ENCODE assay signal across 10 cellular contexts in the genomic region with DNA sequence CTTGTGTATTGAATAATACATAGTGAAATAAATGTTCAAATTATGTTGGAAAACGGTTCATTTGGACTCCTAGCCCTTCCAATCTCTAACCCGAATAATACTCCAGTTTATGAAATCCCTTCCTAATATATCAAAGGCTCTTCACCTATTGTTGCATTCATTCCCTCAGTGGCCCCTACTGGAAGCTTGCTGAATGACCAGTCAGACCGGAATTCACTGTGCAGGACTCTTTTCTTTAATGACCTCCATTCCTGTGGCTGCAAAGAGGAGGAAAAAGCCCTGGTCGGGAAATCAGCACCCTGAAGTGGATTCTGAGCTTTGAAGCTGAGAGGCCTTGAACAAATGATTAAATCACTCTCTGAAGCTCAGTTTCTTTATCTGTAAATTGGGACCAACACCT. TPM values are rescaled to one million over a fixed set of nuclear protein-coding genes. Genes with fewer than 3 reads are reported as not detected.
DNase-seq lines count a peak whose midpoint lies in the region; ATAC-seq and TF ChIP-seq lines count a peak whose summit lies in the region.
"Had no signal": no experiment of that assay in that cellular context is flagged by ENCODE, and none has a peak within 500 bp of the region (broad histone marks: within the 10 kb centered on the region; RNA-seq: fewer than 3 reads in every experiment).

No MANE protein-coding gene starts in this region.

- H2AK5ac ChIP-seq in trophoblast cell (ENCODE audit: low read length): no peak overlapping the region

- no peak overlapping the region for H3K27ac ChIP-seq in trophoblast cell (ENCODE audit: low read depth, low read length)

- no peak overlapping the region for H3K14ac ChIP-seq in trophoblast cell (ENCODE audit: low read length)

- no peaks in the 10 kb centered on the region for H3K27me3 ChIP-seq in trophoblast cell (ENCODE audit: insufficient read depth, low read length)

- H3K4me3 ChIP-seq in epithelial cell of esophagus (ENCODE audit: low read length) (no peak overlapping the region), trophoblast cell (ENCODE audit: low read depth, low read length) (no peak overlapping the region)

- DNase-seq in ELR (ENCODE audit: low read depth) (peak; percentile 78), NCI-H82 (lab: John Stamatoyannopoulos, UW) (peak; percentile 54), epithelial cell of esophagus (ENCODE audit: low read depth) (peak; percentile 46), trophoblast cell (peak; percentile 64 to 85), NCI-H2081 (lab: John Stamatoyannopoulos, UW) (no peak)
- no peak for DNase-seq in NK-92 treated with Interleukin-12 subunit alpha and Interleukin-12 subunit beta, amount 100 ng/mL, for 24 hours (lab: John Stamatoyannopoulos, UW)
- DNase-seq in activated effector memory CD4-positive, alpha-beta T cell treated with Interleukin-2 at 50 U/mL for 16 hours: no peak
- DNase-seq: caudate nucleus, T-helper 2 cell had no signal

- H3K4me2 ChIP-seq in trophoblast cell (ENCODE audit: low read length): no peak overlapping the region

- TF ChIP-seq CTCF in epithelial cell of esophagus (IDR thresholded peaks at IDR 0.05; ENCODE audit: insufficient read depth, low read depth, low read length, missing control alignments): peak; percentile 46

- H3K9ac ChIP-seq in trophoblast cell (ENCODE audit: low read length): no peak overlapping the region

- H3K9me3 ChIP-seq in trophoblast cell (ENCODE audit: insufficient read depth, low read depth, low read length): no peaks in the 10 kb centered on the region

- no peak overlapping the region for H2BK5ac ChIP-seq in trophoblast cell (ENCODE audit: low read depth, low read length, poor library complexity)

- H3K79me1 ChIP-seq in trophoblast cell (ENCODE audit: low read length): peaks cover 2% of the 10 kb centered on the region

- no peaks in the 10 kb centered on the region for H3K79me2 ChIP-seq in trophoblast cell (ENCODE audit: control insufficient read depth, insufficient read depth, low read length, poor library complexity)

- H4K91ac ChIP-seq in trophoblast cell (ENCODE audit: low read depth, low read length): no peak overlapping the region

- no peak overlapping the region for H3K4ac ChIP-seq in trophoblast cell (ENCODE audit: low read depth, low read length)

- H4K8ac ChIP-seq in trophoblast cell (ENCODE audit: low read depth, low read length): no peak overlapping the region

- H2AFZ ChIP-seq in trophoblast cell (ENCODE audit: insufficient read depth, low read length, poor library complexity): no peak overlapping the region

- H3K18ac ChIP-seq in trophoblast cell (ENCODE audit: low read length): no peak overlapping the region

- H3K23ac ChIP-seq in trophoblast cell (ENCODE audit: low read length): no peak overlapping the region

- H3K36me3 ChIP-seq in trophoblast cell (ENCODE audit: control insufficient read depth in 1 of 2, insufficient read depth in 2 of 2, low read length in 2 of 2): no peaks in the 10 kb centered on the region

- peaks cover 4 to 16% of the 10 kb centered on the region in 2 experiments for H3K4me1 ChIP-seq in trophoblast cell (ENCODE audit: control insufficient read depth in 1 of 2, insufficient read depth in 2 of 2, low read length in 2 of 2)

- no peak overlapping the region for H2BK120ac ChIP-seq in trophoblast cell (ENCODE audit: insufficient read depth, low read length, poor library complexity)

- no peak overlapping the region for H2BK12ac ChIP-seq in trophoblast cell (ENCODE audit: low read length)

- no CpG with 5 or more reads among the region's 4 CpGs for WGBS in trophoblast cell (ENCODE audit: extremely low coverage, insufficient coverage, insufficient read length)

- H4K12ac ChIP-seq in trophoblast cell (ENCODE audit: low read depth, low read length): no peak overlapping the region

- ATAC-seq in GM19455 (IDR thresholded peaks at IDR 0.05; ENCODE audit: unreplicated experiment): no peak

RNA-seq across cellular contexts. Expression of gene RCN1, which starts 19.1 kb away (rescaled TPM):
- 277 and 283 TPM in 2 replicates for polyA plus RNA-seq in trophoblast cell (2013)

Comparison
In these comparisons a context has a peak if more than half of its experiments do, and no peak if none do; other contexts are left out.
1. DNase-seq: peak in ELR (single experiment), NCI-H82 (single experiment), epithelial cell of esophagus (single experiment) and trophoblast cell (2 of 2); none in NK-92 treated with Interleukin-12 subunit alpha and Interleukin-12 subunit beta, amount 100 ng/mL, for 24 hours (single experiment), NCI-H2081 (0 of 2) and activated effector memory CD4-positive, alpha-beta T cell treated with Interleukin-2 at 50 U/mL for 16 hours (single experiment).